In genomic region chr1:25030674-25031589, GRCh38 we compare ENCODE assay signal across 1 cellular context.
TF ChIP-seq lines count a peak whose summit lies in the region.

No MANE protein-coding gene starts in this region.

TF ChIP-seq in GM12878, 131 proteins besides CTCF, POLR2A, EP300 and RAD21 (continued from another document and continues in another):
- TF ChIP-seq RELB (IDR thresholded peaks at IDR 0.05; ENCODE audit: low read depth) (peak; percentile 95), MAX (IDR thresholded peaks at IDR 0.05; ENCODE audit: low read depth, low read length) (peak; percentile 30; the same call in 1 of the 2 replicates), RB1 (IDR thresholded peaks at IDR 0.05; ENCODE audit: borderline replicate concordance) (peak; percentile 16; the same call in 1 of the 2 replicates), ETV6 (conservative IDR thresholded peaks at IDR 0.05 in 1 of 2, IDR thresholded peaks at IDR 0.05 in 1 of 2; ENCODE audit: borderline replicate concordance in 1 of 2, low read depth in 1 of 2) (0 out of 4 replicates have a peak, but pooled peaks of 1 of the 2 experiments have one; percentile 22), ATF7 (IDR thresholded peaks at IDR 0.05; ENCODE audit: low read depth) (peak; percentile 77), HDAC6 (IDR thresholded peaks at IDR 0.05; ENCODE audit: unreplicated experiment) (no peak), CBX5 (IDR thresholded peaks at IDR 0.05; ENCODE audit: low read depth) (no peak), IKZF2 (IDR thresholded peaks at IDR 0.05) (peak; percentile 99), HDAC2 (IDR thresholded peaks at IDR 0.05) (no peak), EGR1 (IDR thresholded peaks at IDR 0.05; ENCODE audit: borderline replicate concordance in 1 of 2, low read depth in 2 of 2, low read length in 2 of 2) (no peak), PAX5 (IDR thresholded peaks at IDR 0.05; ENCODE audit: borderline replicate concordance, low read depth, low read length) (peak; percentile 95), MTA2 (IDR thresholded peaks at IDR 0.05; ENCODE audit: low read depth) (peak; percentile 79), ZNF592 (IDR thresholded peaks at IDR 0.05) (no peak), ZNF687 (IDR thresholded peaks at IDR 0.05) (peak; percentile 52; the same call in 1 of the 2 replicates), SREBF1 (IDR thresholded peaks at IDR 0.05; ENCODE audit: low read length) (no peak), RFX5 (IDR thresholded peaks at IDR 0.05; ENCODE audit: low read depth, low read length) (no peak), NBN (IDR thresholded peaks at IDR 0.05) (peak; percentile 98), ZBED1 (IDR thresholded peaks at IDR 0.05; ENCODE audit: borderline replicate concordance) (peak; percentile 86), FOS (IDR thresholded peaks at IDR 0.05; ENCODE audit: borderline replicate concordance, extremely low read depth, insufficient read length) (no peak), NFIC (IDR thresholded peaks at IDR 0.05; ENCODE audit: low read depth, low read length) (no peak), RAD51 (IDR thresholded peaks at IDR 0.05) (no peak), NRF1 (conservative IDR thresholded peaks at IDR 0.05; ENCODE audit: low read depth, low read length) (no peak), SMAD5 (IDR thresholded peaks at IDR 0.05; ENCODE audit: low read depth) (0 out of 2 replicates have a peak, but pooled peaks have one; percentile 29), IRF4 (IDR thresholded peaks at IDR 0.05; ENCODE audit: low read depth, low read length) (peak; percentile 96), ELK1 (IDR thresholded peaks at IDR 0.05; ENCODE audit: low read depth, low read length) (no peak), IKZF1 (conservative IDR thresholded peaks at IDR 0.05) (peak; percentile 97), HCFC1 (IDR thresholded peaks at IDR 0.05; ENCODE audit: low read length) (no peak), SIX5 (IDR thresholded peaks at IDR 0.05; ENCODE audit: low read depth, low read length, severe bottlenecking) (no peak), RCOR1 (conservative IDR thresholded peaks at IDR 0.05; ENCODE audit: low read depth, low read length) (no peak)
- TF ChIP-seq, protein P1, sequence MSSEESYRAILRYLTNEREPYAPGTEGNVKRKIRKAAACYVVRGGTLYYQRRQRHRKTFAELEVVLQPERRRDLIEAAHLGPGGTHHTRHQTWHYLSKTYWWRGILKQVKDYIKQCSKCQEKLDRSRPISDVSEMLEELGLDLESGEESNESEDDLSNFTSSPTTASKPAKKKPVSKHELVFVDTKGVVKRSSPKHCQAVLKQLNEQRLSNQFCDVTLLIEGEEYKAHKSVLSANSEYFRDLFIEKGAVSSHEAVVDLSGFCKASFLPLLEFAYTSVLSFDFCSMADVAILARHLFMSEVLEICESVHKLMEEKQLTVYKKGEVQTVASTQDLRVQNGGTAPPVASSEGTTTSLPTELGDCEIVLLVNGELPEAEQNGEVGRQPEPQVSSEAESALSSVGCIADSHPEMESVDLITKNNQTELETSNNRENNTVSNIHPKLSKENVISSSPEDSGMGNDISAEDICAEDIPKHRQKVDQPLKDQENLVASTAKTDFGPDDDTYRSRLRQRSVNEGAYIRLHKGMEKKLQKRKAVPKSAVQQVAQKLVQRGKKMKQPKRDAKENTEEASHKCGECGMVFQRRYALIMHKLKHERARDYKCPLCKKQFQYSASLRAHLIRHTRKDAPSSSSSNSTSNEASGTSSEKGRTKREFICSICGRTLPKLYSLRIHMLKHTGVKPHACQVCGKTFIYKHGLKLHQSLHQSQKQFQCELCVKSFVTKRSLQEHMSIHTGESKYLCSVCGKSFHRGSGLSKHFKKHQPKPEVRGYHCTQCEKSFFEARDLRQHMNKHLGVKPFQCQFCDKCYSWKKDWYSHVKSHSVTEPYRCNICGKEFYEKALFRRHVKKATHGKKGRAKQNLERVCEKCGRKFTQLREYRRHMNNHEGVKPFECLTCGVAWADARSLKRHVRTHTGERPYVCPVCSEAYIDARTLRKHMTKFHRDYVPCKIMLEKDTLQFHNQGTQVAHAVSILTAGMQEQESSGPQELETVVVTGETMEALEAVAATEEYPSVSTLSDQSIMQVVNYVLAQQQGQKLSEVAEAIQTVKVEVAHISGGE (CRISPR knock-in tag; IDR thresholded peaks at IDR 0.05): no peak
- TF ChIP-seq, protein P2, sequence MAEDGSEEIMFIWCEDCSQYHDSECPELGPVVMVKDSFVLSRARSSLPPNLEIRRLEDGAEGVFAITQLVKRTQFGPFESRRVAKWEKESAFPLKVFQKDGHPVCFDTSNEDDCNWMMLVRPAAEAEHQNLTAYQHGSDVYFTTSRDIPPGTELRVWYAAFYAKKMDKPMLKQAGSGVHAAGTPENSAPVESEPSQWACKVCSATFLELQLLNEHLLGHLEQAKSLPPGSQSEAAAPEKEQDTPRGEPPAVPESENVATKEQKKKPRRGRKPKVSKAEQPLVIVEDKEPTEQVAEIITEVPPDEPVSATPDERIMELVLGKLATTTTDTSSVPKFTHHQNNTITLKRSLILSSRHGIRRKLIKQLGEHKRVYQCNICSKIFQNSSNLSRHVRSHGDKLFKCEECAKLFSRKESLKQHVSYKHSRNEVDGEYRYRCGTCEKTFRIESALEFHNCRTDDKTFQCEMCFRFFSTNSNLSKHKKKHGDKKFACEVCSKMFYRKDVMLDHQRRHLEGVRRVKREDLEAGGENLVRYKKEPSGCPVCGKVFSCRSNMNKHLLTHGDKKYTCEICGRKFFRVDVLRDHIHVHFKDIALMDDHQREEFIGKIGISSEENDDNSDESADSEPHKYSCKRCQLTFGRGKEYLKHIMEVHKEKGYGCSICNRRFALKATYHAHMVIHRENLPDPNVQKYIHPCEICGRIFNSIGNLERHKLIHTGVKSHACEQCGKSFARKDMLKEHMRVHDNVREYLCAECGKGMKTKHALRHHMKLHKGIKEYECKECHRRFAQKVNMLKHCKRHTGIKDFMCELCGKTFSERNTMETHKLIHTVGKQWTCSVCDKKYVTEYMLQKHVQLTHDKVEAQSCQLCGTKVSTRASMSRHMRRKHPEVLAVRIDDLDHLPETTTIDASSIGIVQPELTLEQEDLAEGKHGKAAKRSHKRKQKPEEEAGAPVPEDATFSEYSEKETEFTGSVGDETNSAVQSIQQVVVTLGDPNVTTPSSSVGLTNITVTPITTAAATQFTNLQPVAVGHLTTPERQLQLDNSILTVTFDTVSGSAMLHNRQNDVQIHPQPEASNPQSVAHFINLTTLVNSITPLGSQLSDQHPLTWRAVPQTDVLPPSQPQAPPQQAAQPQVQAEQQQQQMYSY (CRISPR knock-in tag; IDR thresholded peaks at IDR 0.05): 0 out of 2 replicates have a peak, but pooled peaks have one; percentile 4
- TF ChIP-seq, protein P3, sequence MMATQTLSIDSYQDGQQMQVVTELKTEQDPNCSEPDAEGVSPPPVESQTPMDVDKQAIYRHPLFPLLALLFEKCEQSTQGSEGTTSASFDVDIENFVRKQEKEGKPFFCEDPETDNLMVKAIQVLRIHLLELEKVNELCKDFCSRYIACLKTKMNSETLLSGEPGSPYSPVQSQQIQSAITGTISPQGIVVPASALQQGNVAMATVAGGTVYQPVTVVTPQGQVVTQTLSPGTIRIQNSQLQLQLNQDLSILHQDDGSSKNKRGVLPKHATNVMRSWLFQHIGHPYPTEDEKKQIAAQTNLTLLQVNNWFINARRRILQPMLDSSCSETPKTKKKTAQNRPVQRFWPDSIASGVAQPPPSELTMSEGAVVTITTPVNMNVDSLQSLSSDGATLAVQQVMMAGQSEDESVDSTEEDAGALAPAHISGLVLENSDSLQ (IDR thresholded peaks at IDR 0.05): peak; percentile 58
- TF ChIP-seq, protein P4, sequence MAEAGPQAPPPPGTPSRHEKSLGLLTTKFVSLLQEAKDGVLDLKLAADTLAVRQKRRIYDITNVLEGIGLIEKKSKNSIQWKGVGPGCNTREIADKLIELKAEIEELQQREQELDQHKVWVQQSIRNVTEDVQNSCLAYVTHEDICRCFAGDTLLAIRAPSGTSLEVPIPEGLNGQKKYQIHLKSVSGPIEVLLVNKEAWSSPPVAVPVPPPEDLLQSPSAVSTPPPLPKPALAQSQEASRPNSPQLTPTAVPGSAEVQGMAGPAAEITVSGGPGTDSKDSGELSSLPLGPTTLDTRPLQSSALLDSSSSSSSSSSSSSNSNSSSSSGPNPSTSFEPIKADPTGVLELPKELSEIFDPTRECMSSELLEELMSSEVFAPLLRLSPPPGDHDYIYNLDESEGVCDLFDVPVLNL (IDR thresholded peaks at IDR 0.05; ENCODE audit: low read depth, low read length): no peak
- TF ChIP-seq, protein P5, sequence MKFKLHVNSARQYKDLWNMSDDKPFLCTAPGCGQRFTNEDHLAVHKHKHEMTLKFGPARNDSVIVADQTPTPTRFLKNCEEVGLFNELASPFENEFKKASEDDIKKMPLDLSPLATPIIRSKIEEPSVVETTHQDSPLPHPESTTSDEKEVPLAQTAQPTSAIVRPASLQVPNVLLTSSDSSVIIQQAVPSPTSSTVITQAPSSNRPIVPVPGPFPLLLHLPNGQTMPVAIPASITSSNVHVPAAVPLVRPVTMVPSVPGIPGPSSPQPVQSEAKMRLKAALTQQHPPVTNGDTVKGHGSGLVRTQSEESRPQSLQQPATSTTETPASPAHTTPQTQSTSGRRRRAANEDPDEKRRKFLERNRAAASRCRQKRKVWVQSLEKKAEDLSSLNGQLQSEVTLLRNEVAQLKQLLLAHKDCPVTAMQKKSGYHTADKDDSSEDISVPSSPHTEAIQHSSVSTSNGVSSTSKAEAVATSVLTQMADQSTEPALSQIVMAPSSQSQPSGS (IDR thresholded peaks at IDR 0.05; ENCODE audit: low read length): no peak
